ENCODE assay signal across 8 cellular contexts in genomic region chr3:142577701-142578308, GRCh38. TPM values are rescaled to one million over a fixed set of nuclear protein-coding genes. Genes with fewer than 3 reads are reported as not detected.
DNase-seq lines count a peak whose midpoint lies in the region; ATAC-seq and TF ChIP-seq lines count a peak whose summit lies in the region.

No MANE protein-coding gene starts in this region.

- CTCF ChIA-PET in mammary epithelial cell (lab: Charles Lee; ENCODE audit: low non-redundant PET), result interaction anchor here (0.6 to 0.7 kb wide), 2 partner anchors 57 to 400 kb away, joined by 3 to 4 read pairs; no protein-coding TSS in a partner anchor

- H3K4me3 ChIP-seq in BLaER1, result peak overlapping the region; percentile 94
- peak overlapping the region; percentile 82 to 100 (median 97) for H3K4me3 ChIP-seq in mammary epithelial cell (replicated peaks in 1 of 3; ENCODE audit: insufficient read depth in 1 of 3, low read depth in 2 of 3, low read length in 3 of 3)
- peak overlapping the region; percentile 79 for H3K4me3 ChIP-seq in mucosa of descending colon

- H3K79me2 ChIP-seq in mammary epithelial cell (ENCODE audit: insufficient read depth, low read length), result peaks cover 57% of the 10 kb centered on the region

- H3K4me2 ChIP-seq in BLaER1, result peak overlapping the region; percentile 94
- H3K4me2 ChIP-seq in mammary epithelial cell (ENCODE audit: insufficient read depth, low read depth, low read length), result peak overlapping the region; percentile 91

- H3K9ac ChIP-seq in BLaER1 (peak overlapping the region; percentile 95), mammary epithelial cell (ENCODE audit: insufficient read depth, low read length) (peak overlapping the region; percentile 94)

- H3K36me3 ChIP-seq in BLaER1 (peaks cover 13% of the 10 kb centered on the region), mammary epithelial cell (ENCODE audit: insufficient read depth, low read length) (no peaks in the 10 kb centered on the region), mucosa of descending colon (ENCODE audit: low read depth) (no peaks in the 10 kb centered on the region)

- BruUV-seq in mammary epithelial cell (replicated peaks; lab: Mats Ljungman, UMichigan), result TSS peak; percentile 38

- no peaks in the 10 kb centered on the region for H3K27me3 ChIP-seq in BLaER1
- no peaks in the 10 kb centered on the region for H3K27me3 ChIP-seq in mammary epithelial cell (ENCODE audit: insufficient read depth, low read length)

- H3K27ac ChIP-seq in BLaER1 (peak overlapping the region; percentile 86), mammary epithelial cell (ENCODE audit: insufficient read depth, low read depth, low read length) (peak overlapping the region; percentile 91)

- TF ChIP-seq CTCF in mammary epithelial cell (conservative IDR thresholded peaks at IDR 0.05 in 1 of 2, IDR thresholded peaks at IDR 0.05 in 1 of 2; ENCODE audit: extremely low read depth in 1 of 2, insufficient read depth in 1 of 2, low read depth in 1 of 2, low read length in 2 of 2) (no peak), mucosa of descending colon (IDR thresholded peaks at IDR 0.05) (no peak)

- peak; percentile 15 for DNase-seq in KBM-7
- DNase-seq in mammary epithelial cell, result peak; percentile 17
- DNase-seq in mucosa of descending colon, result no peak
- DNase-seq in NCI-H226, result no peak
- DNase-seq in NCI-H1436 (lab: John Stamatoyannopoulos, UW), result no peak

- H4K20me1 ChIP-seq in BLaER1 (peaks cover 18% of the 10 kb centered on the region; the same call in 1 of the 2 replicates), mammary epithelial cell (ENCODE audit: insufficient read depth, low read length) (no peaks in the 10 kb centered on the region)

- H3K4me1 ChIP-seq in BLaER1 (peaks cover 26% of the 10 kb centered on the region), mammary epithelial cell (ENCODE audit: insufficient read depth, low read length) (peaks cover 13% of the 10 kb centered on the region), mucosa of descending colon (ENCODE audit: low read depth) (peaks cover 10% of the 10 kb centered on the region)

- intact Hi-C loops in mammary epithelial cell (cut with micrococcal nuclease), result loop anchor here (1.0 to 5.0 kb wide), 3 partner anchors 18 to 424 kb away; partner anchors contain the start of genes PCOLCE2, PLS1 and U2SURP
- intact Hi-C loops in mucosa of descending colon (cut with DNase I, micrococcal nuclease), result no loop called here

- in situ Hi-C loops in KBM-7 (cut with MboI; ENCODE audit: low pct_unique_long_range_greater_than_20kb, low sequenced_read_pairs) (loop anchor here (25.0 kb wide), 2 partner anchors 334 to 409 kb away; no protein-coding TSS in a partner anchor), mammary epithelial cell (cut with MboI; ENCODE audit: low sequenced_read_pairs in 2 of 2) (loop anchor here in 1 of 2 donors (25.0 kb wide), 1 partner anchor 234 kb away; no protein-coding TSS in a partner anchor)

- H2AFZ ChIP-seq in mammary epithelial cell (ENCODE audit: low read depth, low read length), result peak overlapping the region; percentile 99

- dilution Hi-C loops in mammary epithelial cell (cut with HindIII; ENCODE audit: low sequenced_read_pairs), result loop anchor here (25.0 kb wide), 2 partner anchors 259 to 409 kb away; no protein-coding TSS in a partner anchor

- H3K9me3 ChIP-seq in BLaER1 (no peaks in the 10 kb centered on the region), mammary epithelial cell (replicated peaks; ENCODE audit: insufficient read depth, low read length) (no peaks in the 10 kb centered on the region), mucosa of descending colon (no peaks in the 10 kb centered on the region)

- no peak for ATAC-seq in mucosa of descending colon
- ATAC-seq in GM18873 (IDR thresholded peaks at IDR 0.05; ENCODE audit: low FRiP score, unreplicated experiment), result no peak
- no peak for ATAC-seq in HG03139 (IDR thresholded peaks at IDR 0.05; ENCODE audit: unreplicated experiment)

- whole genome bisulfite sequencing in mammary epithelial cell (ENCODE audit: low coverage, missing lambda C conversion rate), result 8% methylated on average over 12 of the region's 12 CpGs

RNA-seq across cellular contexts. Expression of gene ATR, which starts 0.7 kb away (rescaled TPM):
- 10 to 100 TPM; 31.1 to 43.2 TPM for total RNA-seq in mammary epithelial cell
- 11.7 TPM for polyA plus RNA-seq in mammary epithelial cell
- 28.9 TPM for polyA minus RNA-seq in mammary epithelial cell
- total RNA-seq in mucosa of descending colon, result 10 to 100 TPM; 16.0 to 21.1 (median 18.1) TPM

RNA-seq across cellular contexts. Expression of gene PLS1, which starts 18.4 kb away (rescaled TPM):
- 1 to 10 TPM; 4.0 to 6.8 TPM for total RNA-seq in mammary epithelial cell
- polyA plus RNA-seq in mammary epithelial cell, result 7.1 TPM
- 22.1 TPM for polyA minus RNA-seq in mammary epithelial cell
- 100 to 1,000 TPM; 235 to 448 (median 442) TPM for total RNA-seq in mucosa of descending colon

Comparison
In these comparisons a context has a peak if more than half of its experiments do, and no peak if none do; other contexts are left out.
1. DNase-seq: peak in KBM-7 (single experiment) and mammary epithelial cell (single experiment); none in mucosa of descending colon (0 of 3), NCI-H226 (single experiment) and NCI-H1436 (single experiment).
2. RNA of gene PLS1, which starts 18.4 kb away (total RNA-seq): 235 to 448 TPM in mucosa of descending colon; 4.0 to 6.8 TPM in mammary epithelial cell; every median in the first group is over 10 times any median in the second.
3. Peak in every context shown above with its lines, with median percentiles within 50 percentile points of each other: H3K4me3 ChIP-seq.